ENCODE assay signal across 8 cellular contexts in genomic region chr15:39786444-39787056, GRCh38. TPM values are rescaled to one million over a fixed set of nuclear protein-coding genes. Genes with fewer than 3 reads are reported as not detected.
DNase-seq lines count a peak whose midpoint lies in the region; ATAC-seq and TF ChIP-seq lines count a peak whose summit lies in the region.

No MANE protein-coding gene starts in this region.

- H3K4me3 ChIP-seq in HL-60 (replicated peaks; ENCODE audit: insufficient read depth, low read length) = no peak overlapping the region
- H3K4me3 ChIP-seq in breast epithelium = no peak overlapping the region
- no peak overlapping the region for H3K4me3 ChIP-seq in lower lobe of right lung

- intact Hi-C loops in breast epithelium (cut with DNase I; ENCODE audit: low total_unique reads) (no loop called here), lower lobe of right lung (cut with DNase I) (loop anchor here (5.0 kb wide), 1 partner anchor 91 kb away; no protein-coding TSS in a partner anchor)
- intact Hi-C loops in activated T-helper 2 cell treated with anti-CD3 and anti-CD28 coated beads, Interferon-gamma antibody, Interleukin-2, Interleukin-4, amounts not matched to agents 10 μg/mL and 5 μg/mL and 100 μg/mL, durations not matched to agents 14 hours and 24 hours and 36 hours (cut with micrococcal nuclease) = loop anchor here (1.0 to 5.0 kb wide), 4 partner anchors 89 to 321 kb away; partner anchors contain the start of genes BMF and SRP14

- no peak overlapping the region for H3K4me3 Mint-ChIP-seq in activated T-helper 2 cell treated with anti-CD3 and anti-CD28 coated beads, Interferon-gamma antibody, Interleukin-2, Interleukin-4, amounts not matched to agents 10 μg/mL and 5 μg/mL and 100 μg/mL, durations not matched to agents 14 hours and 24 hours and 36 hours (ENCODE audit: low read depth)

- H3K4me1 Mint-ChIP-seq in activated T-helper 2 cell treated with anti-CD3 and anti-CD28 coated beads, Interferon-gamma antibody, Interleukin-2, Interleukin-4, amounts not matched to agents 10 μg/mL and 5 μg/mL and 100 μg/mL, durations not matched to agents 14 hours and 24 hours and 36 hours (ENCODE audit: low read depth) = peaks cover 49% of the 10 kb centered on the region

- DNase-seq in D341Med (ENCODE audit: low spot score) (peak; percentile 52), HL-60 (ENCODE audit: low read depth in 1 of 2, low spot score in 1 of 2) (peak in 1 of 2 experiments; percentile 26), NCI-H748 (lab: John Stamatoyannopoulos, UW; ENCODE audit: unreplicated experiment) (peak; percentile 55), breast epithelium (ENCODE audit: low spot score in 2 of 2) (no peak), lower lobe of right lung (no peak)
- no peak for DNase-seq in activated CD8-positive, alpha-beta memory T cell treated with anti-CD3 and anti-CD28 coated beads, Interleukin-2, amount 50 U/mL, for 48 hours
- DNase-seq in activated T-helper 2 cell treated with anti-CD3 and anti-CD28 coated beads, Interferon-gamma antibody, Interleukin-2, Interleukin-4, amounts not matched to agents 10 μg/mL and 5 μg/mL and 100 μg/mL, durations not matched to agents 14 hours and 24 hours and 36 hours (ENCODE audit: low spot score) = no peak

- no peak overlapping the region for H3K27ac Mint-ChIP-seq in activated T-helper 2 cell treated with anti-CD3 and anti-CD28 coated beads, Interferon-gamma antibody, Interleukin-2, Interleukin-4, amounts not matched to agents 10 μg/mL and 5 μg/mL and 100 μg/mL, durations not matched to agents 14 hours and 24 hours and 36 hours

- no peaks in the 10 kb centered on the region for H3K36me3 Mint-ChIP-seq in activated T-helper 2 cell treated with anti-CD3 and anti-CD28 coated beads, Interferon-gamma antibody, Interleukin-2, Interleukin-4, amounts not matched to agents 10 μg/mL and 5 μg/mL and 100 μg/mL, durations not matched to agents 14 hours and 24 hours and 36 hours (ENCODE audit: low read depth)

- H3K36me3 ChIP-seq in breast epithelium = no peaks in the 10 kb centered on the region
- H3K36me3 ChIP-seq in lower lobe of right lung = no peaks in the 10 kb centered on the region

- no peak for TF ChIP-seq POLR2A in breast epithelium (IDR thresholded peaks at IDR 0.05)

- H3K4me1 ChIP-seq in breast epithelium (peaks cover 0 to 6% of the 10 kb centered on the region in 2 donors), lower lobe of right lung (peaks cover 28% of the 10 kb centered on the region)

- peak; percentile 4 for TF ChIP-seq CTCF in HL-60 (IDR thresholded peaks at IDR 0.05; ENCODE audit: insufficient read depth, low read length)
- TF ChIP-seq CTCF in breast epithelium (IDR thresholded peaks at IDR 0.05) = peak; percentile 53 to 78 (median 61)
- TF ChIP-seq CTCF in lower lobe of right lung (IDR thresholded peaks at IDR 0.05) = peak; percentile 65

- H3K27me3 Mint-ChIP-seq in activated T-helper 2 cell treated with anti-CD3 and anti-CD28 coated beads, Interferon-gamma antibody, Interleukin-2, Interleukin-4, amounts not matched to agents 10 μg/mL and 5 μg/mL and 100 μg/mL, durations not matched to agents 14 hours and 24 hours and 36 hours (ENCODE audit: low read depth) = no peaks in the 10 kb centered on the region

- no peaks in the 10 kb centered on the region for H3K9me3 Mint-ChIP-seq in activated T-helper 2 cell treated with anti-CD3 and anti-CD28 coated beads, Interferon-gamma antibody, Interleukin-2, Interleukin-4, amounts not matched to agents 10 μg/mL and 5 μg/mL and 100 μg/mL, durations not matched to agents 14 hours and 24 hours and 36 hours

- H3K9me3 ChIP-seq in breast epithelium (no peaks in the 10 kb centered on the region), lower lobe of right lung (no peaks in the 10 kb centered on the region)

- H3K27me3 ChIP-seq in HL-60 (ENCODE audit: insufficient read depth, poor library complexity, severe bottlenecking) (no peaks in the 10 kb centered on the region), breast epithelium (no peaks in the 10 kb centered on the region), lower lobe of right lung (ENCODE audit: low read depth) (no peaks in the 10 kb centered on the region)

- ATAC-seq in lower lobe of right lung = no peak
- ATAC-seq in GM18907 (IDR thresholded peaks at IDR 0.05; ENCODE audit: unreplicated experiment) = no peak

- H3K27ac ChIP-seq in HL-60 (replicated peaks) = no peak overlapping the region
- no peak overlapping the region for H3K27ac ChIP-seq in breast epithelium
- H3K27ac ChIP-seq in lower lobe of right lung = no peak overlapping the region

RNA-seq across cellular contexts. Expression of gene FSIP1, which starts 3.9 kb away (rescaled TPM):
- total RNA-seq in breast epithelium (10 to 100 TPM in 2 of 3 donors, under 1 TPM in 1; 0.32 to 23.3 (median 16.2) TPM), lower lobe of right lung (2.0 TPM)
- total RNA-seq in activated T-helper 2 cell treated with anti-CD3 and anti-CD28 coated beads, Interferon-gamma antibody, Interleukin-2, Interleukin-4, amounts not matched to agents 10 μg/mL and 5 μg/mL and 100 μg/mL, durations not matched to agents 14 hours and 24 hours and 36 hours = 0.14 and 0.16 TPM in 2 replicates

Comparison
In these comparisons a context has a peak if more than half of its experiments do, and no peak if none do; other contexts are left out.
1. DNase-seq: peak in D341Med (single experiment) and NCI-H748 (single experiment); none in breast epithelium (0 of 2), lower lobe of right lung (single experiment), activated CD8-positive, alpha-beta memory T cell treated with anti-CD3 and anti-CD28 coated beads, Interleukin-2, amount 50 U/mL, for 48 hours (single experiment) and activated T-helper 2 cell treated with anti-CD3 and anti-CD28 coated beads, Interferon-gamma antibody, Interleukin-2, Interleukin-4, amounts not matched to agents 10 μg/mL and 5 μg/mL and 100 μg/mL, durations not matched to agents 14 hours and 24 hours and 36 hours (single experiment).
2. CTCF ChIP-seq: peak in every context shown above with its lines; median percentile 65 in lower lobe of right lung; 61 in breast epithelium; 4 in HL-60.